In genomic region chr1:25896266-25896665, GRCh38 we compare ENCODE assay signal across 13 cellular contexts. TPM values are rescaled to one million over a fixed set of nuclear protein-coding genes. Genes with fewer than 3 reads are reported as not detected.
DNase-seq lines count a peak whose midpoint lies in the region; ATAC-seq and TF ChIP-seq lines count a peak whose summit lies in the region.
"Had no signal": no experiment of that assay in that cellular context is flagged by ENCODE, and none has a peak within 500 bp of the region (broad histone marks: within the 10 kb centered on the region; RNA-seq: fewer than 3 reads in every experiment).

No MANE protein-coding gene starts in this region.

- no peaks in the 10 kb centered on the region for H3K9me3 ChIP-seq in PC-3 (ENCODE audit: low read length)
- H3K9me3 ChIP-seq in endodermal cell (ENCODE audit: control insufficient read depth, low read length), result no peaks in the 10 kb centered on the region
- H3K9me3 ChIP-seq: prostate gland had no signal

- ATAC-seq in activated CD8-positive, alpha-beta T cell treated with anti-CD3 and anti-CD28 coated beads, Interleukin-2, amount 10 ng/mL, durations not matched to agents 7 days and 5 days, result no peak
- ATAC-seq in activated CD8-positive, alpha-beta T cell treated with anti-CD3 and anti-CD28 coated beads for 36 hours, result no peak
- ATAC-seq in PC-3, result peak; percentile 31
- ATAC-seq in GM18907 (IDR thresholded peaks at IDR 0.05; ENCODE audit: unreplicated experiment), result no peak

- H3K4me2 ChIP-seq in PC-3 (ENCODE audit: low read length), result no peak overlapping the region; the same call in 1 of the 2 replicates

- no peak overlapping the region for H3K4me3 ChIP-seq in PC-3 (ENCODE audit: low read length)
- no peak overlapping the region for H3K4me3 ChIP-seq in endodermal cell (ENCODE audit: low read length)
- H3K4me3 ChIP-seq: prostate gland had no signal

- 86 to 89% methylated on average over 1 of the region's 1 CpG for WGBS in endodermal cell (ENCODE audit: insufficient coverage in 1 of 2, insufficient read length in 1 of 2), 2 experiments

- peaks cover 31% of the 10 kb centered on the region for H3K4me1 Mint-ChIP-seq in activated CD8-positive, alpha-beta T cell treated with anti-CD3 and anti-CD28 coated beads, Interleukin-2, amount 10 ng/mL, durations not matched to agents 7 days and 5 days (ENCODE audit: low read depth)
- H3K4me1 Mint-ChIP-seq in activated CD8-positive, alpha-beta T cell treated with anti-CD3 and anti-CD28 coated beads for 36 hours (ENCODE audit: low read depth), result peaks cover 24% of the 10 kb centered on the region
- H3K4me1 Mint-ChIP-seq in endodermal cell, result peaks cover 22% of the 10 kb centered on the region

- CTCF ChIA-PET in activated CD8-positive, alpha-beta T cell treated with anti-CD3 and anti-CD28 coated beads, Interleukin-2, amount 10 ng/mL, durations not matched to agents 7 days and 5 days (lab: Charles Lee), result interaction anchor here (0.7 to 18.0 kb wide), 43 partner anchors 9 to 645 kb away, joined by 3 to 610 read pairs (median 6); partner anchors contain the start of genes EXTL1, MTFR1L, PAFAH2 and PAQR7
- CTCF ChIA-PET in activated CD8-positive, alpha-beta T cell treated with anti-CD3 and anti-CD28 coated beads for 36 hours (lab: Charles Lee), result interaction anchor here (0.8 to 20.0 kb wide), 37 partner anchors 10 to 466 kb away, joined by 3 to 417 read pairs (median 6); partner anchors contain the start of genes EXTL1, PAFAH2, PAQR7 and STMN1
- CTCF ChIA-PET in PC-3 (lab: Charles Lee), result interaction anchor here (0.8 to 1.9 kb wide), 5 partner anchors 16 to 495 kb away, joined by 3 to 104 read pairs (median 4); partner anchors contain the start of gene PAFAH2

- H3K36me3 ChIP-seq in PC-3 (ENCODE audit: low read depth, low read length) (peaks cover 24% of the 10 kb centered on the region), endodermal cell (ENCODE audit: control insufficient read depth, insufficient read depth, low read length) (peaks cover 45% of the 10 kb centered on the region)
- H3K36me3 ChIP-seq: prostate gland had no signal

- TF ChIP-seq CTCF in activated CD8-positive, alpha-beta T cell treated with anti-CD3 and anti-CD28 coated beads for 36 hours (IDR thresholded peaks at IDR 0.05), result no peak
- TF ChIP-seq CTCF in PC-3 (conservative IDR thresholded peaks at IDR 0.05; ENCODE audit: low read depth, low read length), result no peak
- no peak for TF ChIP-seq CTCF in endodermal cell (conservative IDR thresholded peaks at IDR 0.05)

- no peaks in the 10 kb centered on the region for H3K27me3 Mint-ChIP-seq in activated CD8-positive, alpha-beta T cell treated with anti-CD3 and anti-CD28 coated beads, Interleukin-2, amount 10 ng/mL, durations not matched to agents 7 days and 5 days (ENCODE audit: low read depth)
- no peaks in the 10 kb centered on the region for H3K27me3 Mint-ChIP-seq in activated CD8-positive, alpha-beta T cell treated with anti-CD3 and anti-CD28 coated beads for 36 hours
- H3K27me3 Mint-ChIP-seq in endodermal cell (ENCODE audit: insufficient read depth), result no peaks in the 10 kb centered on the region

- intact Hi-C loops in activated CD8-positive, alpha-beta T cell treated with anti-CD3 and anti-CD28 coated beads for 36 hours (cut with micrococcal nuclease), result no loop called here
- intact Hi-C loops in PC-3 (cut with micrococcal nuclease), result loop anchor here (10.0 kb wide), 1 partner anchor 199 kb away; no protein-coding TSS in a partner anchor

- H4K20me1 ChIP-seq in PC-3 (ENCODE audit: low read length), result no peaks in the 10 kb centered on the region

- no peaks in the 10 kb centered on the region for H3K9me2 ChIP-seq in PC-3 (replicated peaks; ENCODE audit: low read length)

- no peak overlapping the region for H3K9ac ChIP-seq in PC-3 (ENCODE audit: low read length)
- no peak overlapping the region for H3K9ac ChIP-seq in endodermal cell (ENCODE audit: extremely low read depth, low read length, poor library complexity, severe bottlenecking)

- no peaks in the 10 kb centered on the region for H3F3A ChIP-seq in PC-3 (ENCODE audit: low read length, unreplicated experiment)

- H3K9me3 Mint-ChIP-seq in activated CD8-positive, alpha-beta T cell treated with anti-CD3 and anti-CD28 coated beads, Interleukin-2, amount 10 ng/mL, durations not matched to agents 7 days and 5 days (ENCODE audit: insufficient read depth), result no peaks in the 10 kb centered on the region
- no peaks in the 10 kb centered on the region for H3K9me3 Mint-ChIP-seq in activated CD8-positive, alpha-beta T cell treated with anti-CD3 and anti-CD28 coated beads for 36 hours
- H3K9me3 Mint-ChIP-seq in endodermal cell, result no peaks in the 10 kb centered on the region
- H3K9me3 Mint-ChIP-seq: CD14-positive monocyte had no signal

- POLR2A ChIA-PET in activated CD8-positive, alpha-beta T cell treated with anti-CD3 and anti-CD28 coated beads, Interleukin-2, amount 10 ng/mL, durations not matched to agents 7 days and 5 days (lab: Charles Lee), result interaction anchor here (0.7 to 5.3 kb wide), 7 partner anchors 8 to 350 kb away, joined by 3 to 48 read pairs (median 4); partner anchors contain the start of genes PAFAH2 and PAQR7
- POLR2A ChIA-PET in activated CD8-positive, alpha-beta T cell treated with anti-CD3 and anti-CD28 coated beads for 36 hours (lab: Charles Lee), result interaction anchor here (0.9 to 15.7 kb wide), 10 partner anchors 9 to 126 kb away, joined by 3 to 160 read pairs (median 4); partner anchors contain the start of genes PAFAH2, PAQR7 and STMN1
- POLR2A ChIA-PET in PC-3 (lab: Charles Lee; ENCODE audit: unreplicated experiment), result interaction anchor here (0.5 to 1.4 kb wide), 3 partner anchors 11 to 101 kb away, joined by 4 to 12 read pairs (median 4); partner anchors contain the start of gene PAFAH2

- H3K27ac ChIP-seq in PC-3 (ENCODE audit: low read length), result no peak overlapping the region
- H3K27ac ChIP-seq in endodermal cell (ENCODE audit: low read depth, low read length), result peak overlapping the region; percentile 7
- H3K27ac ChIP-seq: prostate gland had no signal

- peak overlapping the region; percentile 63 for H3K27ac Mint-ChIP-seq in activated CD8-positive, alpha-beta T cell treated with anti-CD3 and anti-CD28 coated beads, Interleukin-2, amount 10 ng/mL, durations not matched to agents 7 days and 5 days
- H3K27ac Mint-ChIP-seq in activated CD8-positive, alpha-beta T cell treated with anti-CD3 and anti-CD28 coated beads for 36 hours, result no peak overlapping the region
- peak overlapping the region; percentile 66 for H3K27ac Mint-ChIP-seq in endodermal cell

- H3K4me1 ChIP-seq in PC-3 (ENCODE audit: insufficient read depth, low read length) (peaks cover 31% of the 10 kb centered on the region), endodermal cell (ENCODE audit: control insufficient read depth, insufficient read depth, low read length) (peaks cover 14% of the 10 kb centered on the region)

- no peak for DNase-seq in activated CD8-positive, alpha-beta T cell treated with anti-CD3 and anti-CD28 coated beads, Interleukin-2, amount 10 ng/mL, durations not matched to agents 7 days and 5 days
- DNase-seq in activated CD8-positive, alpha-beta T cell treated with anti-CD3 and anti-CD28 coated beads for 36 hours, result no peak
- DNase-seq in PC-3 (peak; percentile 40), endodermal cell (no peak), superior temporal gyrus (ENCODE audit: extremely low spot score) (peak; percentile 39), NCI-H446 (lab: John Stamatoyannopoulos, UW) (no peak)
- DNase-seq in stimulated activated CD4-positive, alpha-beta T cell treated with anti-CD3 and anti-CD28 coated beads, Interleukin-2, amount 100 ng/mL, for 24 hours, result no peak
- DNase-seq: activated T-cell treated with anti-CD3 and anti-CD28 coated beads, Interleukin-2, amount 50 U/mL, for 48 hours; kidney glomerular epithelial cell; NCI-H1436 had no signal

- H2AFZ ChIP-seq in PC-3 (ENCODE audit: low read length), result no peak overlapping the region

- 0 out of 2 replicates have a peak, but pooled peaks cover 3% of the 10 kb centered on the region for H3K79me2 ChIP-seq in PC-3 (ENCODE audit: low read length)

- H3K27me3 ChIP-seq in PC-3 (ENCODE audit: low read length) (no peaks in the 10 kb centered on the region), endodermal cell (ENCODE audit: control insufficient read depth, insufficient read depth, low read length, poor library complexity, severe bottlenecking) (no peaks in the 10 kb centered on the region)

- H3K4me3 Mint-ChIP-seq in activated CD8-positive, alpha-beta T cell treated with anti-CD3 and anti-CD28 coated beads, Interleukin-2, amount 10 ng/mL, durations not matched to agents 7 days and 5 days, result no peak overlapping the region
- no peak overlapping the region for H3K4me3 Mint-ChIP-seq in activated CD8-positive, alpha-beta T cell treated with anti-CD3 and anti-CD28 coated beads for 36 hours
- no peak overlapping the region for H3K4me3 Mint-ChIP-seq in endodermal cell
- H3K4me3 Mint-ChIP-seq: CD14-positive monocyte had no signal

- H3K36me3 Mint-ChIP-seq in activated CD8-positive, alpha-beta T cell treated with anti-CD3 and anti-CD28 coated beads, Interleukin-2, amount 10 ng/mL, durations not matched to agents 7 days and 5 days (ENCODE audit: low read depth), result peaks cover 51% of the 10 kb centered on the region
- H3K36me3 Mint-ChIP-seq in activated CD8-positive, alpha-beta T cell treated with anti-CD3 and anti-CD28 coated beads for 36 hours (ENCODE audit: low read depth), result peaks cover 31% of the 10 kb centered on the region
- H3K36me3 Mint-ChIP-seq in endodermal cell (ENCODE audit: low read depth), result peaks cover 48% of the 10 kb centered on the region

- no TSS peak for BruUV-seq in PC-3 (replicated peaks; lab: Mats Ljungman, UMichigan)

RNA-seq across cellular contexts. Expression of gene STMN1, which starts 10.0 kb away (rescaled TPM):
- 100 to 1,000 TPM; 740 to 781 TPM for total RNA-seq in activated CD8-positive, alpha-beta T cell treated with anti-CD3 and anti-CD28 coated beads, Interleukin-2, amount 10 ng/mL, durations not matched to agents 7 days and 5 days
- total RNA-seq in activated CD8-positive, alpha-beta T cell treated with anti-CD3 and anti-CD28 coated beads for 36 hours, result 100 to 1,000 TPM; 487 to 493 TPM
- total RNA-seq in PC-3 (2014; rRNA removed) (177 and 206 TPM in 2 replicates), endodermal cell (100 to 1,000 TPM; 543 to 585 TPM)
- polyA plus RNA-seq in endodermal cell (2013, experiment 1 of 2), result 1,221 TPM
- 1,270 TPM for polyA plus RNA-seq in endodermal cell (2013, experiment 2 of 2)

RNA-seq across cellular contexts. Expression of gene PAQR7, which starts 20.8 kb away (rescaled TPM):
- total RNA-seq in activated CD8-positive, alpha-beta T cell treated with anti-CD3 and anti-CD28 coated beads, Interleukin-2, amount 10 ng/mL, durations not matched to agents 7 days and 5 days, result 1 to 10 TPM; 3.2 to 3.3 TPM
- 1 to 10 TPM; 6.8 to 8.0 TPM for total RNA-seq in activated CD8-positive, alpha-beta T cell treated with anti-CD3 and anti-CD28 coated beads for 36 hours
- total RNA-seq in PC-3 (2014; rRNA removed), result 6.4 and 7.2 TPM in 2 replicates
- 10 to 100 TPM; 11.7 to 15.0 TPM for total RNA-seq in endodermal cell
- 5.5 TPM for polyA plus RNA-seq in endodermal cell (2013, experiment 1 of 2)
- 5.7 TPM for polyA plus RNA-seq in endodermal cell (2013, experiment 2 of 2)

RNA-seq across cellular contexts. Expression of gene AUNIP, which starts 37.0 kb away (rescaled TPM):
- 1 to 10 TPM; 7.8 to 9.1 TPM for total RNA-seq in activated CD8-positive, alpha-beta T cell treated with anti-CD3 and anti-CD28 coated beads, Interleukin-2, amount 10 ng/mL, durations not matched to agents 7 days and 5 days
- 10 to 100 TPM in 1 of 2 experiments, 1 to 10 TPM in 1; 8.8 to 10.3 TPM for total RNA-seq in activated CD8-positive, alpha-beta T cell treated with anti-CD3 and anti-CD28 coated beads for 36 hours
- 17.6 and 22.2 TPM in 2 replicates for total RNA-seq in PC-3 (2014; rRNA removed)
- total RNA-seq in endodermal cell, result 10 to 100 TPM; 14.3 to 19.5 TPM
- polyA plus RNA-seq in endodermal cell (2013, experiment 1 of 2), result 8.0 TPM
- 7.4 TPM for polyA plus RNA-seq in endodermal cell (2013, experiment 2 of 2)

Comparison
In these comparisons a context has a peak if more than half of its experiments do, and no peak if none do; other contexts are left out.
1. DNase-seq: peak in PC-3 (single experiment) and superior temporal gyrus (single experiment); none in activated CD8-positive, alpha-beta T cell treated with anti-CD3 and anti-CD28 coated beads, Interleukin-2, amount 10 ng/mL, durations not matched to agents 7 days and 5 days (single experiment), activated CD8-positive, alpha-beta T cell treated with anti-CD3 and anti-CD28 coated beads for 36 hours (single experiment), endodermal cell (single experiment), NCI-H446 (0 of 2) and stimulated activated CD4-positive, alpha-beta T cell treated with anti-CD3 and anti-CD28 coated beads, Interleukin-2, amount 100 ng/mL, for 24 hours (0 of 2).